In the genomic region with DNA sequence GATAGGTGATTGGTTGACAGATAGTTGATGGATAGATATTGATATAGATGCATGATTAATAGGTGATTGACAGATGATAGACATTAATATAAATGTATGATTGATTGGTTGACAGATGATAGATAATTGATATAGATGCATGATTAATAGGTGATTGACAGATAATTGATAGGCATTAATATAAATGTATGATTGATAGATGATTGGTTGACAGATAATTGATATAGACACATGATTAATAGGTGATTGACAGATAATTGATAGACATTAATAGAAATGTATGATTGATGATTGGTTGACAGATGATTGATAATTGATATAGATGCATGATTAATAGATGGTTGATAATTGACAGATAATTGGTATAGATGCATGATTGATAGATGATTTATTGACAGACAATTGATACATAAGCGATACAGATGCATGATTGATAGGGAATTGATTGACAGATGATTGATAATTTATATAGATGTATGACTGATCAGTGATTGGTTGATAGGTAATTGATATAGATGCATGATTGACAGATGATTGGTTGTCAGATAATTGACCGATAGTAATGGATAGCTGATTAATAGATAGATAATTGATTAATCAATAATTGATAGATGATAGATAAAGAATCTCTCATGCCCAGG, we compare ENCODE assay signal across 33 cellular contexts.
"Had no signal": no experiment of that assay in that cellular context is flagged by ENCODE, and none has a peak within 500 bp of the region (broad histone marks: within the 10 kb centered on the region; RNA-seq: fewer than 3 reads in every experiment).

No MANE protein-coding gene starts in this region.

- H3K27ac Mint-ChIP-seq: activated CD4-positive, alpha-beta memory T cell treated with anti-CD3 and anti-CD28 coated beads for 36 hours; activated CD4-positive, alpha-beta T cell treated with anti-CD3 and anti-CD28 coated beads for 36 hours; activated CD4-positive, alpha-beta T cell treated with anti-CD3 and anti-CD28 coated beads, Interleukin-2, amount 10 ng/mL, durations not matched to agents 24 days and 14 days; activated CD8-positive, alpha-beta memory T cell treated with anti-CD3 and anti-CD28 coated beads, Interleukin-2, amount 10 ng/mL, durations not matched to agents 7 days and 5 days; activated CD8-positive, alpha-beta T cell treated with anti-CD3 and anti-CD28 coated beads, Interleukin-2, amount 10 ng/mL, durations not matched to agents 7 days and 5 days; activated naive CD4-positive, alpha-beta T cell treated with anti-CD3 and anti-CD28 coated beads for 36 hours; activated naive CD4-positive, alpha-beta T cell treated with anti-CD3 and anti-CD28 coated beads, Interleukin-2, amount 50 U/mL, for 24 hours; activated naive CD8-positive, alpha-beta T cell treated with anti-CD3 and anti-CD28 coated beads for 36 hours; activated naive CD8-positive, alpha-beta T cell treated with anti-CD3 and anti-CD28 coated beads, Interleukin-2, amount 50 U/mL, for 24 hours; activated T-helper 1 cell treated with anti-CD3 and anti-CD28 coated beads, Interleukin-12 subunit alpha, Interleukin-12 subunit beta, Interleukin-2, Interleukin-4 antibody, amounts not matched to agents 30 ng/mL and 10 ng/mL and 1 ng/mL, durations not matched to agents 14 hours and 24 hours and 36 hours; activated T-helper 2 cell treated with anti-CD3 and anti-CD28 coated beads, Interferon-gamma antibody, Interleukin-2, Interleukin-4, amounts not matched to agents 10 μg/mL and 5 μg/mL and 100 μg/mL, durations not matched to agents 14 hours and 24 hours and 36 hours; brain; endodermal cell had no signal

- H3K4me3 ChIP-seq: adrenal gland, ascending aorta, breast epithelium, cardiac muscle cell, colonic mucosa, esophagus squamous epithelium had no signal

- H3K36me3 Mint-ChIP-seq: brain had no signal

- H3K27ac ChIP-seq: adrenal gland, ascending aorta, breast epithelium, cardiac muscle cell, colonic mucosa, epithelial cell of prostate, esophagus squamous epithelium had no signal

- H3K4me1 Mint-ChIP-seq: activated CD8-positive, alpha-beta memory T cell treated with anti-CD3 and anti-CD28 coated beads, Interleukin-2, amount 10 ng/mL, durations not matched to agents 7 days and 5 days had no signal

- H3K27me3 ChIP-seq: colonic mucosa had no signal

- ATAC-seq: activated CD4-positive, alpha-beta T cell treated with anti-CD3 and anti-CD28 coated beads for 36 hours; activated CD8-positive, alpha-beta memory T cell treated with anti-CD3 and anti-CD28 coated beads, Interleukin-2, amount 10 ng/mL, durations not matched to agents 7 days and 5 days; activated CD8-positive, alpha-beta T cell treated with anti-CD3 and anti-CD28 coated beads, Interleukin-2, amount 10 ng/mL, durations not matched to agents 7 days and 5 days; activated naive CD8-positive, alpha-beta T cell treated with anti-CD3 and anti-CD28 coated beads, Interleukin-2, amount 50 U/mL, for 24 hours had no signal

- H3K9me3 Mint-ChIP-seq: activated naive CD4-positive, alpha-beta T cell treated with anti-CD3 and anti-CD28 coated beads, Interleukin-2, amount 50 U/mL, for 24 hours; endodermal cell had no signal

- DNase-seq: activated CD4-positive, alpha-beta memory T cell treated with anti-CD3 and anti-CD28 coated beads for 36 hours; activated CD4-positive, alpha-beta T cell treated with anti-CD3 and anti-CD28 coated beads for 36 hours; activated CD4-positive, alpha-beta T cell treated with anti-CD3 and anti-CD28 coated beads, Interleukin-2, amount 10 ng/mL, durations not matched to agents 24 days and 14 days; activated CD4-positive, CD25-positive, alpha-beta regulatory T cell; activated CD4-positive, CD25-positive, alpha-beta regulatory T cell treated with anti-CD3 and anti-CD28 coated beads, Interleukin-2, amount 50 U/mL, for 72 hours; activated CD8-positive, alpha-beta memory T cell treated with anti-CD3 and anti-CD28 coated beads, Interleukin-2, amount 10 ng/mL, durations not matched to agents 7 days and 5 days; activated CD8-positive, alpha-beta memory T cell treated with anti-CD3 and anti-CD28 coated beads, Interleukin-2, amount 50 U/mL, for 4 hours; activated CD8-positive, alpha-beta T cell treated with anti-CD3 and anti-CD28 coated beads, Interleukin-2, amount 10 ng/mL, durations not matched to agents 7 days and 5 days; activated effector memory CD4-positive, alpha-beta T cell treated with anti-CD3 and anti-CD28 coated beads, Interleukin-2, amount 50 U/mL, for 16 hours; activated naive CD4-positive, alpha-beta T cell treated with anti-CD3 and anti-CD28 coated beads for 36 hours; activated naive CD8-positive, alpha-beta T cell treated with anti-CD3 and anti-CD28 coated beads for 36 hours; activated naive CD8-positive, alpha-beta T cell treated with anti-CD3 and anti-CD28 coated beads, Interleukin-2, amount 50 U/mL, for 24 hours; activated T-cell treated with anti-CD3 and anti-CD28 coated beads, Interleukin-2, amount 50 U/mL, for 1 hour; activated T-cell treated with anti-CD3 and anti-CD28 coated beads, Interleukin-2, amount 50 U/mL, for 48 hours; adrenal gland; amygdala; central memory CD4-positive, alpha-beta T cell; cerebellar nuclear complex; colonic mucosa; effector memory CD4-positive, alpha-beta T cell; esophagus squamous epithelium; foreskin melanocyte; head of caudate nucleus; T-helper 2 cell had no signal

- H3K9me3 ChIP-seq: adrenal gland, ascending aorta, colonic mucosa, esophagus squamous epithelium had no signal

- H3K4me1 ChIP-seq: adrenal gland, ascending aorta, breast epithelium, colonic mucosa had no signal

- H3K4me3 Mint-ChIP-seq: activated CD4-positive, alpha-beta memory T cell treated with anti-CD3 and anti-CD28 coated beads for 36 hours; activated CD4-positive, alpha-beta T cell treated with anti-CD3 and anti-CD28 coated beads for 36 hours; activated CD4-positive, alpha-beta T cell treated with anti-CD3 and anti-CD28 coated beads, Interleukin-2, amount 10 ng/mL, durations not matched to agents 24 days and 14 days; activated CD8-positive, alpha-beta memory T cell treated with anti-CD3 and anti-CD28 coated beads, Interleukin-2, amount 10 ng/mL, durations not matched to agents 7 days and 5 days; activated CD8-positive, alpha-beta T cell treated with anti-CD3 and anti-CD28 coated beads, Interleukin-2, amount 10 ng/mL, durations not matched to agents 7 days and 5 days; activated naive CD4-positive, alpha-beta T cell treated with anti-CD3 and anti-CD28 coated beads for 36 hours; activated naive CD4-positive, alpha-beta T cell treated with anti-CD3 and anti-CD28 coated beads, Interleukin-2, amount 50 U/mL, for 24 hours; activated naive CD8-positive, alpha-beta T cell treated with anti-CD3 and anti-CD28 coated beads for 36 hours; activated naive CD8-positive, alpha-beta T cell treated with anti-CD3 and anti-CD28 coated beads, Interleukin-2, amount 50 U/mL, for 24 hours; activated T-helper 1 cell treated with anti-CD3 and anti-CD28 coated beads, Interleukin-12 subunit alpha, Interleukin-12 subunit beta, Interleukin-2, Interleukin-4 antibody, amounts not matched to agents 30 ng/mL and 10 ng/mL and 1 ng/mL, durations not matched to agents 14 hours and 24 hours and 36 hours; brain; endodermal cell had no signal

- H3K36me3 ChIP-seq: adrenal gland, ascending aorta, breast epithelium, cardiac muscle cell, colonic mucosa, esophagus squamous epithelium had no signal
